Comparison of ENCODE assay signal across 8 cellular contexts in genomic region chr19:58386576-58387337, GRCh38. TPM values are rescaled to one million over a fixed set of nuclear protein-coding genes. Genes with fewer than 3 reads are reported as not detected.
DNase-seq lines count a peak whose midpoint lies in the region; ATAC-seq and TF ChIP-seq lines count a peak whose summit lies in the region.

Gene RPS5, plus strand, starts transcription at chr19:58387269. Its CDS starts 869 bp downstream, at chr19:58388138.

- peaks cover 13 to 30% (median 24%) of the 10 kb centered on the region in 4 donors for H3K4me1 ChIP-seq in liver (ENCODE audit: control insufficient read depth in 4 of 4, insufficient read depth in 4 of 4, low read length in 3 of 4)

- H3K36me3 Mint-ChIP-seq in CD14-positive monocyte = peaks cover 28 to 41% of the 10 kb centered on the region in 2 donors

- no peaks in the 10 kb centered on the region for H3K9me3 ChIP-seq in liver (ENCODE audit: control insufficient read depth in 4 of 4, low read length in 3 of 4)

- no peaks in the 10 kb centered on the region for H3K27me3 ChIP-seq in dorsolateral prefrontal cortex
- no peaks in the 10 kb centered on the region for H3K27me3 ChIP-seq in liver (ENCODE audit: control insufficient read depth in 4 of 4, insufficient read depth in 4 of 4, low read length in 3 of 4)

- TF ChIP-seq CTCF in CD14-positive monocyte (IDR thresholded peaks at IDR 0.05) (no peak), dorsolateral prefrontal cortex (IDR thresholded peaks at IDR 0.05 in 54 of 56, conservative IDR thresholded peaks at IDR 0.05 in 2 of 56; ENCODE audit: low read depth in 1 of 56, partially characterized antibody in 56 of 56) (peak in 19 of 56 donors; percentile 4 to 41 (median 12)), liver (IDR thresholded peaks at IDR 0.05; ENCODE audit: low read depth, low read length, missing input control) (no peak)

- peak within 1 kb of the TSS; percentile 88 to 95 for H3K4me3 Mint-ChIP-seq in CD14-positive monocyte

- H3K27ac Mint-ChIP-seq in CD14-positive monocyte = peak within 1 kb of the TSS; percentile 93 to 97 (median 96)

- intact Hi-C loops in CD14-positive monocyte (cut with micrococcal nuclease) = loop anchor here in 1 of 2 donors (1.0 to 2.0 kb wide), 2 partner anchors 54 to 82 kb away; partner anchors contain the start of genes ERVK3-1 and ZNF132
- intact Hi-C loops in dorsolateral prefrontal cortex (cut with DNase I) = no loop called here

- WGBS in liver = under 1% methylated on average over 64 of the region's 64 CpGs

- peak within 1 kb of the TSS; percentile 95 to 97 for H3K9ac ChIP-seq in liver (ENCODE audit: low read depth in 1 of 2, low read length in 2 of 2)

- peak within 1 kb of the TSS; percentile 63 to 100 (median 89) for H3K4me3 ChIP-seq in dorsolateral prefrontal cortex
- H3K4me3 ChIP-seq in liver (ENCODE audit: low read depth in 1 of 3, low read length in 3 of 3) = peak within 1 kb of the TSS; percentile 72 to 99 (median 91)

- H3K9me3 Mint-ChIP-seq in CD14-positive monocyte = peaks cover 0 to 3% (median 0%) of the 10 kb centered on the region in 7 donors

- TF ChIP-seq RAD21 in liver (IDR thresholded peaks at IDR 0.05) = peak in 1 of 2 donors; percentile 45

- peaks cover 0 to 2% (median 0%) of the 10 kb centered on the region in 3 donors for H3K27me3 Mint-ChIP-seq in CD14-positive monocyte (ENCODE audit: low read depth in 3 of 3)

- H3K4me1 Mint-ChIP-seq in CD14-positive monocyte = peaks cover 36% of the 10 kb centered on the region

- DNase-seq in CD14-positive monocyte (ENCODE audit: low spot score) = peak; percentile 97
- DNase-seq in NCI-H82 (lab: John Stamatoyannopoulos, UW) = peak; percentile 100
- peak; percentile 92 to 95 for DNase-seq in activated CD4-positive, alpha-beta T cell treated with anti-CD3 and anti-CD28 coated beads, Interleukin-2, amount 50 U/mL, for 48 hours
- peak; percentile 94 to 97 (median 96) for DNase-seq in dorsolateral prefrontal cortex
- DNase-seq in stimulated activated CD4-positive, alpha-beta T cell treated with anti-CD3 and anti-CD28 coated beads, Interleukin-4, amount 100 ng/mL, for 24 hours = peak; percentile 97

- H3K27ac ChIP-seq in dorsolateral prefrontal cortex (peak within 1 kb of the TSS; percentile 64 to 99 (median 95)), liver (ENCODE audit: low read depth in 1 of 2, low read length in 2 of 2) (peak within 1 kb of the TSS; percentile 99)

- peaks cover 4 to 20% (median 13%) of the 10 kb centered on the region in 4 donors for H3K36me3 ChIP-seq in liver (ENCODE audit: control insufficient read depth in 4 of 4, insufficient read depth in 3 of 4, low read depth in 1 of 4, low read length in 3 of 4)

- ATAC-seq in GM19397 (IDR thresholded peaks at IDR 0.05; ENCODE audit: unreplicated experiment) (peak; percentile 85), HG03571 (IDR thresholded peaks at IDR 0.05; ENCODE audit: unreplicated experiment) (peak; percentile 82)

TF ChIP-seq in liver, 16 proteins besides CTCF, POLR2A, EP300 and RAD21:
- TF ChIP-seq RXRA (IDR thresholded peaks at IDR 0.05) (peak; percentile 44 to 86), SP1 (IDR thresholded peaks at IDR 0.05) (peak; percentile 72), FOXA1 (IDR thresholded peaks at IDR 0.05) (no peak), NR2F2 (IDR thresholded peaks at IDR 0.05) (peak; percentile 95), JUND (IDR thresholded peaks at IDR 0.05) (no peak), HNF4A (conservative IDR thresholded peaks at IDR 0.05) (peak in 1 of 2 donors; percentile 14), YY1 (IDR thresholded peaks at IDR 0.05) (peak; percentile 84), EGR1 (IDR thresholded peaks at IDR 0.05; ENCODE audit: low read depth in 2 of 2) (peak in 1 of 2 donors; percentile 28), FOXA2 (IDR thresholded peaks at IDR 0.05) (no peak), GABPA (IDR thresholded peaks at IDR 0.05 in 1 of 2, conservative IDR thresholded peaks at IDR 0.05 in 1 of 2) (peak; percentile 83 to 96), ATF3 (IDR thresholded peaks at IDR 0.05) (no peak), ZBTB33 (IDR thresholded peaks at IDR 0.05) (no peak), HNF4G (IDR thresholded peaks at IDR 0.05) (no peak), TAF1 (conservative IDR thresholded peaks at IDR 0.05) (peak; percentile 99)
- TF ChIP-seq, protein P1, sequence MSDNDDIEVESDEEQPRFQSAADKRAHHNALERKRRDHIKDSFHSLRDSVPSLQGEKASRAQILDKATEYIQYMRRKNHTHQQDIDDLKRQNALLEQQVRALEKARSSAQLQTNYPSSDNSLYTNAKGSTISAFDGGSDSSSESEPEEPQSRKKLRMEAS (IDR thresholded peaks at IDR 0.05) = peak; percentile 93
- TF ChIP-seq, protein P2, sequence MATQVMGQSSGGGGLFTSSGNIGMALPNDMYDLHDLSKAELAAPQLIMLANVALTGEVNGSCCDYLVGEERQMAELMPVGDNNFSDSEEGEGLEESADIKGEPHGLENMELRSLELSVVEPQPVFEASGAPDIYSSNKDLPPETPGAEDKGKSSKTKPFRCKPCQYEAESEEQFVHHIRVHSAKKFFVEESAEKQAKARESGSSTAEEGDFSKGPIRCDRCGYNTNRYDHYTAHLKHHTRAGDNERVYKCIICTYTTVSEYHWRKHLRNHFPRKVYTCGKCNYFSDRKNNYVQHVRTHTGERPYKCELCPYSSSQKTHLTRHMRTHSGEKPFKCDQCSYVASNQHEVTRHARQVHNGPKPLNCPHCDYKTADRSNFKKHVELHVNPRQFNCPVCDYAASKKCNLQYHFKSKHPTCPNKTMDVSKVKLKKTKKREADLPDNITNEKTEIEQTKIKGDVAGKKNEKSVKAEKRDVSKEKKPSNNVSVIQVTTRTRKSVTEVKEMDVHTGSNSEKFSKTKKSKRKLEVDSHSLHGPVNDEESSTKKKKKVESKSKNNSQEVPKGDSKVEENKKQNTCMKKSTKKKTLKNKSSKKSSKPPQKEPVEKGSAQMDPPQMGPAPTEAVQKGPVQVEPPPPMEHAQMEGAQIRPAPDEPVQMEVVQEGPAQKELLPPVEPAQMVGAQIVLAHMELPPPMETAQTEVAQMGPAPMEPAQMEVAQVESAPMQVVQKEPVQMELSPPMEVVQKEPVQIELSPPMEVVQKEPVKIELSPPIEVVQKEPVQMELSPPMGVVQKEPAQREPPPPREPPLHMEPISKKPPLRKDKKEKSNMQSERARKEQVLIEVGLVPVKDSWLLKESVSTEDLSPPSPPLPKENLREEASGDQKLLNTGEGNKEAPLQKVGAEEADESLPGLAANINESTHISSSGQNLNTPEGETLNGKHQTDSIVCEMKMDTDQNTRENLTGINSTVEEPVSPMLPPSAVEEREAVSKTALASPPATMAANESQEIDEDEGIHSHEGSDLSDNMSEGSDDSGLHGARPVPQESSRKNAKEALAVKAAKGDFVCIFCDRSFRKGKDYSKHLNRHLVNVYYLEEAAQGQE (IDR thresholded peaks at IDR 0.05) = peak; percentile 88
TF ChIP-seq in liver: peak in this region for 10.

RNA-seq across cellular contexts. Expression of gene RPS5, which starts in this region (rescaled TPM):
- polyA plus RNA-seq in CD14-positive monocyte (100 to 1,000 TPM; 485 to 580 TPM), liver (100 to 1,000 TPM; 229 to 600 TPM)
- total RNA-seq in dorsolateral prefrontal cortex (100 to 1,000 TPM; 212 to 406 (median 277) TPM), liver (1,000 to 10,000 TPM in 1 of 2 donors, 100 to 1,000 TPM in 1; 657 to 1,403 TPM)

Comparison
In these comparisons a context has a peak if more than half of its experiments do, and no peak if none do; other contexts are left out.
1. Peak in every context shown above with its lines: DNase-seq, ATAC-seq, H3K4me3 ChIP-seq and H3K27ac ChIP-seq.